3 cellular contexts compared by ENCODE assay signal in the genomic region with DNA sequence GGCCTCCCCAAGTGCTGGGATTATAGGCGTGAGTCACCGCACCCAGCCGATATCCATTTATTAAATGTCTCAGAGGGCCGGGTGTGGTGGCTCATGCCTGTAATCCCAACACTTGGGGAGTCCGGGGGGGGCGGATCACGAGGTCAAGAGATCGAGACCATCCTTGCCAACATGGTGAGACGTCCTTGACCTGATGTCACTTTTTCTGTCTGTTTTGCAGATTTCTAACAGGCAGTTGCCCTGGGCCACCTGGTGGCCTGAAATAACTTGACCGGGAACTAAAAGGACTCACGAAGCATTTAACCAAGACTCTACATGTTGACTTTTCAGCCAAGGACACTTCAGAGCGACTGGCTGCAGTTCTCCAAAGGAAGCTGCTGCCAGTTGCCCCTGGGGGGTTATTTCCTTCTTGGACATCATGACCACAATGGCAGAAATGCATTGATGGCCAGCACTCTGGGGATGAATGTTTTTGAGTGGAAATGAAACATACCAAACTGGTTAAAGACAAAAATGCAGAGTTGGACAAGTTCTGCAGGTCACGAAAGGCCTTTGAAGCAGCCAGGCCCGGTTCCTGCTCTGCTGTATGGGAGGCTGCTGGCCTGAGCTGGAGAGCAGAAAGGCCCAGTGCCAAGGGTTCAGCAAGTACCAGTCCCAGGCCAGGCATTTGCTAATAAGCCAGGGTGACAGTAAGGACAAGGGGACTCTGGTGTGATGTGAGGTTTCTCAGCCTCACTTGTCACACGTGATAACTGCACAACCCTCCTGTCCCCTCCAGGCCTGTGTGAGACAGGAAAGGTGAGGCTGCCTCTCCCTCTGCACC.
TF ChIP-seq lines count a peak whose summit lies in the region.

No MANE protein-coding gene starts in this region.

TF ChIP-seq in SK-N-SH, 30 proteins besides CTCF, POLR2A, EP300 and RAD21:
- no peak for TF ChIP-seq NRF1 (IDR thresholded peaks at IDR 0.05; ENCODE audit: low read depth, low read length)

TF ChIP-seq in SK-N-SH treated with all-trans-retinoic acid at 6 μM for 48 hours, 23 proteins besides CTCF, POLR2A, EP300 and RAD21 (continues in another document):
- TF ChIP-seq PPARA (CRISPR knock-in tag; IDR thresholded peaks at IDR 0.05; ENCODE audit: borderline replicate concordance) = no peak
- TF ChIP-seq OSR1 (CRISPR knock-in tag; IDR thresholded peaks at IDR 0.05) = no peak
- TF ChIP-seq, protein P1, sequence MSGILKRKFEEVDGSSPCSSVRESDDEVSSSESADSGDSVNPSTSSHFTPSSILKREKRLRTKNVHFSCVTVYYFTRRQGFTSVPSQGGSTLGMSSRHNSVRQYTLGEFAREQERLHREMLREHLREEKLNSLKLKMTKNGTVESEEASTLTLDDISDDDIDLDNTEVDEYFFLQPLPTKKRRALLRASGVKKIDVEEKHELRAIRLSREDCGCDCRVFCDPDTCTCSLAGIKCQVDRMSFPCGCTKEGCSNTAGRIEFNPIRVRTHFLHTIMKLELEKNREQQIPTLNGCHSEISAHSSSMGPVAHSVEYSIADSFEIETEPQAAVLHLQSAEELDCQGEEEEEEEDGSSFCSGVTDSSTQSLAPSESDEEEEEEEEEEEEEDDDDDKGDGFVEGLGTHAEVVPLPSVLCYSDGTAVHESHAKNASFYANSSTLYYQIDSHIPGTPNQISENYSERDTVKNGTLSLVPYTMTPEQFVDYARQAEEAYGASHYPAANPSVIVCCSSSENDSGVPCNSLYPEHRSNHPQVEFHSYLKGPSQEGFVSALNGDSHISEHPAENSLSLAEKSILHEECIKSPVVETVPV (CRISPR knock-in tag; IDR thresholded peaks at IDR 0.05) = no peak
- no peak for TF ChIP-seq SNAI2 (CRISPR knock-in tag; IDR thresholded peaks at IDR 0.05)
- no peak for TF ChIP-seq BACH2 (CRISPR knock-in tag; IDR thresholded peaks at IDR 0.05; ENCODE audit: borderline replicate concordance)
- TF ChIP-seq ZNF8 (CRISPR knock-in tag; IDR thresholded peaks at IDR 0.05) = no peak
- TF ChIP-seq, protein P2, sequence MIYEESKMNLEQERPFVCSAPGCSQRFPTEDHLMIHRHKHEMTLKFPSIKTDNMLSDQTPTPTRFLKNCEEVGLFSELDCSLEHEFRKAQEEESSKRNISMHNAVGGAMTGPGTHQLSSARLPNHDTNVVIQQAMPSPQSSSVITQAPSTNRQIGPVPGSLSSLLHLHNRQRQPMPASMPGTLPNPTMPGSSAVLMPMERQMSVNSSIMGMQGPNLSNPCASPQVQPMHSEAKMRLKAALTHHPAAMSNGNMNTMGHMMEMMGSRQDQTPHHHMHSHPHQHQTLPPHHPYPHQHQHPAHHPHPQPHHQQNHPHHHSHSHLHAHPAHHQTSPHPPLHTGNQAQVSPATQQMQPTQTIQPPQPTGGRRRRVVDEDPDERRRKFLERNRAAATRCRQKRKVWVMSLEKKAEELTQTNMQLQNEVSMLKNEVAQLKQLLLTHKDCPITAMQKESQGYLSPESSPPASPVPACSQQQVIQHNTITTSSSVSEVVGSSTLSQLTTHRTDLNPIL (CRISPR knock-in tag; IDR thresholded peaks at IDR 0.05; ENCODE audit: low read depth) = no peak
- no peak for TF ChIP-seq CSDC2 (CRISPR knock-in tag; IDR thresholded peaks at IDR 0.05)
- no peak for TF ChIP-seq TOX (CRISPR knock-in tag; IDR thresholded peaks at IDR 0.05; ENCODE audit: borderline replicate concordance)
- TF ChIP-seq, protein P3, sequence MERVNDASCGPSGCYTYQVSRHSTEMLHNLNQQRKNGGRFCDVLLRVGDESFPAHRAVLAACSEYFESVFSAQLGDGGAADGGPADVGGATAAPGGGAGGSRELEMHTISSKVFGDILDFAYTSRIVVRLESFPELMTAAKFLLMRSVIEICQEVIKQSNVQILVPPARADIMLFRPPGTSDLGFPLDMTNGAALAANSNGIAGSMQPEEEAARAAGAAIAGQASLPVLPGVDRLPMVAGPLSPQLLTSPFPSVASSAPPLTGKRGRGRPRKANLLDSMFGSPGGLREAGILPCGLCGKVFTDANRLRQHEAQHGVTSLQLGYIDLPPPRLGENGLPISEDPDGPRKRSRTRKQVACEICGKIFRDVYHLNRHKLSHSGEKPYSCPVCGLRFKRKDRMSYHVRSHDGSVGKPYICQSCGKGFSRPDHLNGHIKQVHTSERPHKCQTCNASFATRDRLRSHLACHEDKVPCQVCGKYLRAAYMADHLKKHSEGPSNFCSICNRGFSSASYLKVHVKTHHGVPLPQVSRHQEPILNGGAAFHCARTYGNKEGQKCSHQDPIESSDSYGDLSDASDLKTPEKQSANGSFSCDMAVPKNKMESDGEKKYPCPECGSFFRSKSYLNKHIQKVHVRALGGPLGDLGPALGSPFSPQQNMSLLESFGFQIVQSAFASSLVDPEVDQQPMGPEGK (CRISPR knock-in tag; IDR thresholded peaks at IDR 0.05; ENCODE audit: borderline replicate concordance) = no peak
- no peak for TF ChIP-seq TCF4 (CRISPR knock-in tag; IDR thresholded peaks at IDR 0.05; ENCODE audit: borderline replicate concordance)
- TF ChIP-seq, protein P4, sequence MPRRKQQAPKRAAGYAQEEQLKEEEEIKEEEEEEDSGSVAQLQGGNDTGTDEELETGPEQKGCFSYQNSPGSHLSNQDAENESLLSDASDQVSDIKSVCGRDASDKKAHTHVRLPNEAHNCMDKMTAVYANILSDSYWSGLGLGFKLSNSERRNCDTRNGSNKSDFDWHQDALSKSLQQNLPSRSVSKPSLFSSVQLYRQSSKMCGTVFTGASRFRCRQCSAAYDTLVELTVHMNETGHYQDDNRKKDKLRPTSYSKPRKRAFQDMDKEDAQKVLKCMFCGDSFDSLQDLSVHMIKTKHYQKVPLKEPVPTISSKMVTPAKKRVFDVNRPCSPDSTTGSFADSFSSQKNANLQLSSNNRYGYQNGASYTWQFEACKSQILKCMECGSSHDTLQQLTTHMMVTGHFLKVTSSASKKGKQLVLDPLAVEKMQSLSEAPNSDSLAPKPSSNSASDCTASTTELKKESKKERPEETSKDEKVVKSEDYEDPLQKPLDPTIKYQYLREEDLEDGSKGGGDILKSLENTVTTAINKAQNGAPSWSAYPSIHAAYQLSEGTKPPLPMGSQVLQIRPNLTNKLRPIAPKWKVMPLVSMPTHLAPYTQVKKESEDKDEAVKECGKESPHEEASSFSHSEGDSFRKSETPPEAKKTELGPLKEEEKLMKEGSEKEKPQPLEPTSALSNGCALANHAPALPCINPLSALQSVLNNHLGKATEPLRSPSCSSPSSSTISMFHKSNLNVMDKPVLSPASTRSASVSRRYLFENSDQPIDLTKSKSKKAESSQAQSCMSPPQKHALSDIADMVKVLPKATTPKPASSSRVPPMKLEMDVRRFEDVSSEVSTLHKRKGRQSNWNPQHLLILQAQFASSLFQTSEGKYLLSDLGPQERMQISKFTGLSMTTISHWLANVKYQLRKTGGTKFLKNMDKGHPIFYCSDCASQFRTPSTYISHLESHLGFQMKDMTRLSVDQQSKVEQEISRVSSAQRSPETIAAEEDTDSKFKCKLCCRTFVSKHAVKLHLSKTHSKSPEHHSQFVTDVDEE (CRISPR knock-in tag; IDR thresholded peaks at IDR 0.05) = no peak
- TF ChIP-seq GLIS3 (CRISPR knock-in tag; IDR thresholded peaks at IDR 0.05) = no peak
- TF ChIP-seq RARB (CRISPR knock-in tag; IDR thresholded peaks at IDR 0.05) = no peak
- TF ChIP-seq ZFP3 (CRISPR knock-in tag; IDR thresholded peaks at IDR 0.05) = no peak
- TF ChIP-seq ZFP30 (CRISPR knock-in tag; IDR thresholded peaks at IDR 0.05) = no peak
- no peak for TF ChIP-seq ZC3H10 (CRISPR knock-in tag; IDR thresholded peaks at IDR 0.05)

TF ChIP-seq in K562, 482 proteins besides CTCF, POLR2A, EP300 and RAD21:
- TF ChIP-seq, protein P5, sequence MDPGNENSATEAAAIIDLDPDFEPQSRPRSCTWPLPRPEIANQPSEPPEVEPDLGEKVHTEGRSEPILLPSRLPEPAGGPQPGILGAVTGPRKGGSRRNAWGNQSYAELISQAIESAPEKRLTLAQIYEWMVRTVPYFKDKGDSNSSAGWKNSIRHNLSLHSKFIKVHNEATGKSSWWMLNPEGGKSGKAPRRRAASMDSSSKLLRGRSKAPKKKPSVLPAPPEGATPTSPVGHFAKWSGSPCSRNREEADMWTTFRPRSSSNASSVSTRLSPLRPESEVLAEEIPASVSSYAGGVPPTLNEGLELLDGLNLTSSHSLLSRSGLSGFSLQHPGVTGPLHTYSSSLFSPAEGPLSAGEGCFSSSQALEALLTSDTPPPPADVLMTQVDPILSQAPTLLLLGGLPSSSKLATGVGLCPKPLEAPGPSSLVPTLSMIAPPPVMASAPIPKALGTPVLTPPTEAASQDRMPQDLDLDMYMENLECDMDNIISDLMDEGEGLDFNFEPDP (CRISPR knock-in tag; IDR thresholded peaks at IDR 0.05) = no peak
- TF ChIP-seq, protein P6, sequence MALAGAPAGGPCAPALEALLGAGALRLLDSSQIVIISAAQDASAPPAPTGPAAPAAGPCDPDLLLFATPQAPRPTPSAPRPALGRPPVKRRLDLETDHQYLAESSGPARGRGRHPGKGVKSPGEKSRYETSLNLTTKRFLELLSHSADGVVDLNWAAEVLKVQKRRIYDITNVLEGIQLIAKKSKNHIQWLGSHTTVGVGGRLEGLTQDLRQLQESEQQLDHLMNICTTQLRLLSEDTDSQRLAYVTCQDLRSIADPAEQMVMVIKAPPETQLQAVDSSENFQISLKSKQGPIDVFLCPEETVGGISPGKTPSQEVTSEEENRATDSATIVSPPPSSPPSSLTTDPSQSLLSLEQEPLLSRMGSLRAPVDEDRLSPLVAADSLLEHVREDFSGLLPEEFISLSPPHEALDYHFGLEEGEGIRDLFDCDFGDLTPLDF (CRISPR knock-in tag; IDR thresholded peaks at IDR 0.05) = no peak
- 0 out of 2 replicates have a peak, but pooled peaks have one; percentile 23 for TF ChIP-seq ZNF316 (IDR thresholded peaks at IDR 0.05)
